8 cellular contexts compared by ENCODE assay signal in genomic region chr14:68283378-68284123, GRCh38.
DNase-seq lines count a peak whose midpoint lies in the region; ATAC-seq lines count a peak whose summit lies in the region.

No MANE protein-coding gene starts in this region.

- no peaks in the 10 kb centered on the region for H3K27me3 Mint-ChIP-seq in activated CD8-positive, alpha-beta memory T cell treated with anti-CD3 and anti-CD28 coated beads, Interleukin-2, amount 10 ng/mL, durations not matched to agents 7 days and 5 days

- peaks cover 4% of the 10 kb centered on the region for H3K36me3 Mint-ChIP-seq in activated CD8-positive, alpha-beta memory T cell treated with anti-CD3 and anti-CD28 coated beads, Interleukin-2, amount 10 ng/mL, durations not matched to agents 7 days and 5 days

- CTCF ChIA-PET in activated CD8-positive, alpha-beta memory T cell treated with anti-CD3 and anti-CD28 coated beads, Interleukin-2, amount 10 ng/mL, durations not matched to agents 7 days and 5 days (lab: Charles Lee), result interaction anchor here (0.6 to 1.8 kb wide), 16 partner anchors 8 to 561 kb away, joined by 3 to 10 read pairs (median 4); no protein-coding TSS in a partner anchor

- intact Hi-C loops in left colon (cut with DNase I, micrococcal nuclease), result no loop called here

- peak overlapping the region; percentile 45 for H3K4me3 Mint-ChIP-seq in activated CD8-positive, alpha-beta memory T cell treated with anti-CD3 and anti-CD28 coated beads, Interleukin-2, amount 10 ng/mL, durations not matched to agents 7 days and 5 days

- peaks cover 44% of the 10 kb centered on the region for H3K4me1 Mint-ChIP-seq in activated CD8-positive, alpha-beta memory T cell treated with anti-CD3 and anti-CD28 coated beads, Interleukin-2, amount 10 ng/mL, durations not matched to agents 7 days and 5 days

- H3K27ac Mint-ChIP-seq in activated CD8-positive, alpha-beta memory T cell treated with anti-CD3 and anti-CD28 coated beads, Interleukin-2, amount 10 ng/mL, durations not matched to agents 7 days and 5 days, result peak overlapping the region; percentile 93

- no peaks in the 10 kb centered on the region for H3K9me3 Mint-ChIP-seq in activated CD8-positive, alpha-beta memory T cell treated with anti-CD3 and anti-CD28 coated beads, Interleukin-2, amount 10 ng/mL, durations not matched to agents 7 days and 5 days (ENCODE audit: low read depth)

- ATAC-seq in GM18867 (IDR thresholded peaks at IDR 0.05; ENCODE audit: unreplicated experiment) (peak; percentile 59), HG03097 (IDR thresholded peaks at IDR 0.05; ENCODE audit: low FRiP score, unreplicated experiment) (peak; percentile 36), left colon (peak; percentile 49)
- ATAC-seq in activated CD8-positive, alpha-beta memory T cell treated with anti-CD3 and anti-CD28 coated beads, Interleukin-2, amount 10 ng/mL, durations not matched to agents 7 days and 5 days, result peak; percentile 83

- in situ Hi-C loops in KBM-7 (cut with MboI; ENCODE audit: low pct_unique_long_range_greater_than_20kb, low sequenced_read_pairs), result no loop called here

- DNase-seq in activated CD8-positive, alpha-beta memory T cell treated with anti-CD3 and anti-CD28 coated beads, Interleukin-2, amount 10 ng/mL, durations not matched to agents 7 days and 5 days, result peak; percentile 88
- peak in 1 of 2 donors; percentile 42 for DNase-seq in left colon
- peak; percentile 46 for DNase-seq in stimulated activated naive CD4-positive, alpha-beta T cell treated with Interleukin-2 at 50 U/mL for 16 hours (lab: John Stamatoyannopoulos, UW)
- no peak for DNase-seq in DMS79 (lab: John Stamatoyannopoulos, UW)
- DNase-seq in NCI-H2081 (lab: John Stamatoyannopoulos, UW), result no peak
- no peak for DNase-seq in KBM-7

Comparison
In these comparisons a context has a peak if more than half of its experiments do, and no peak if none do; other contexts are left out.
1. DNase-seq: peak in activated CD8-positive, alpha-beta memory T cell treated with anti-CD3 and anti-CD28 coated beads, Interleukin-2, amount 10 ng/mL, durations not matched to agents 7 days and 5 days (single experiment) and stimulated activated naive CD4-positive, alpha-beta T cell treated with Interleukin-2 at 50 U/mL for 16 hours (single experiment); none in DMS79 (single experiment), NCI-H2081 (0 of 2) and KBM-7 (single experiment).
2. Peak in every context shown above with its lines, with median percentiles within 50 percentile points of each other: ATAC-seq.